Comparison of ENCODE assay signal across 34 cellular contexts in the genomic region with DNA sequence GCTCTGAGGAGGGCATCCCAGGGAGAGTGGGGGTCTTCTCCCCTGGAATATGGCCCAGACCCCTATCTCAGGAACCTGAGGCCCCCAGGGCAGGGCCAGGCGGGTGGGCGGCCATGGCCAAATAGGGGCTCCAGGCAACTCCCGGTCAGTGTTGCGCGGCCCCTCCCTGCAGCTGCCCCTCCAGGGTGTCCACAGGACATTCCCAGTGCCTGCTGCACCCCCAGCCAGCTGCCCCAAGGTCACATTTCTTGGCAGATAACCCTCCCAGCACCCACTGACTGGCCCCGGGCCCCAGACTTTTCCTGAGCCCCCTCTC. TPM values are rescaled to one million over a fixed set of nuclear protein-coding genes. Genes with fewer than 3 reads are reported as not detected.
"Had no signal": no experiment of that assay in that cellular context is flagged by ENCODE, and none has a peak within 500 bp of the region (broad histone marks: within the 10 kb centered on the region; RNA-seq: fewer than 3 reads in every experiment).

No MANE protein-coding gene starts in this region.

- H2AFZ ChIP-seq: PC-9 had no signal

- ATAC-seq: activated CD8-positive, alpha-beta memory T cell treated with anti-CD3 and anti-CD28 coated beads, Interleukin-2, amount 10 ng/mL, durations not matched to agents 7 days and 5 days had no signal

- FAIRE-seq: RCC 7860 had no signal

- H3K36me3 ChIP-seq: brain microvascular endothelial cell had no signal

- H3K27ac ChIP-seq: brain microvascular endothelial cell, PC-9, VCaP had no signal

- H3K4me2 ChIP-seq: PC-9 had no signal

- H3K4me3 ChIP-seq: PC-9 had no signal

- H3K27me3 ChIP-seq: brain microvascular endothelial cell had no signal

- H3K36me3 Mint-ChIP-seq: activated CD8-positive, alpha-beta memory T cell treated with anti-CD3 and anti-CD28 coated beads, Interleukin-2, amount 10 ng/mL, durations not matched to agents 7 days and 5 days; activated naive CD4-positive, alpha-beta T cell treated with anti-CD3 and anti-CD28 coated beads, Interleukin-2, amount 10 ng/mL, durations not matched to agents 7 days and 5 days; activated naive CD8-positive, alpha-beta T cell treated with anti-CD3 and anti-CD28 coated beads for 36 hours had no signal

- H3K27ac Mint-ChIP-seq: activated B cell treated with CpG ODN at 0.5 μM for 24 hours; activated CD4-positive, alpha-beta memory T cell treated with anti-CD3 and anti-CD28 coated beads, Interleukin-2, amount 10 ng/mL, durations not matched to agents 7 days and 5 days; activated CD8-positive, alpha-beta memory T cell treated with anti-CD3 and anti-CD28 coated beads, Interleukin-2, amount 10 ng/mL, durations not matched to agents 7 days and 5 days; activated naive CD4-positive, alpha-beta T cell treated with anti-CD3 and anti-CD28 coated beads, Interleukin-2, amount 10 ng/mL, durations not matched to agents 7 days and 5 days; activated naive CD8-positive, alpha-beta T cell treated with anti-CD3 and anti-CD28 coated beads for 36 hours had no signal

- H3K9me3 Mint-ChIP-seq: activated B cell treated with CpG ODN at 0.5 μM for 24 hours; activated CD4-positive, alpha-beta memory T cell treated with anti-CD3 and anti-CD28 coated beads, Interleukin-2, amount 10 ng/mL, durations not matched to agents 7 days and 5 days; activated naive CD4-positive, alpha-beta T cell treated with anti-CD3 and anti-CD28 coated beads, Interleukin-2, amount 10 ng/mL, durations not matched to agents 7 days and 5 days; activated naive CD8-positive, alpha-beta T cell treated with anti-CD3 and anti-CD28 coated beads for 36 hours had no signal

- DNase-seq: activated B cell treated with CpG ODN at 0.5 μM for 24 hours; activated CD4-positive, alpha-beta memory T cell treated with anti-CD3 and anti-CD28 coated beads, Interleukin-2, amount 10 ng/mL, durations not matched to agents 7 days and 5 days; activated CD4-positive, alpha-beta T cell treated with anti-CD3 and anti-CD28 coated beads for 4 hours; activated CD4-positive, CD25-positive, alpha-beta regulatory T cell treated with anti-CD3 and anti-CD28 coated beads, Interleukin-2, amount 50 U/mL, for 72 hours; activated CD8-positive, alpha-beta memory T cell treated with anti-CD3 and anti-CD28 coated beads for 24 hours; activated CD8-positive, alpha-beta memory T cell treated with anti-CD3 and anti-CD28 coated beads, Interleukin-2, amount 10 ng/mL, durations not matched to agents 7 days and 5 days; activated CD8-positive, alpha-beta memory T cell treated with anti-CD3 and anti-CD28 coated beads, Interleukin-2, amount 50 U/mL, for 48 hours; activated effector memory CD4-positive, alpha-beta T cell treated with Interleukin-2 at 50 U/mL for 16 hours; activated naive CD4-positive, alpha-beta T cell treated with anti-CD3 and anti-CD28 coated beads, Interleukin-2, amount 10 ng/mL, durations not matched to agents 7 days and 5 days; activated naive CD8-positive, alpha-beta T cell treated with anti-CD3 and anti-CD28 coated beads for 36 hours; activated T-cell treated with anti-CD3 and anti-CD28 coated beads, Interleukin-2, amount 50 U/mL, for 48 hours; amniotic stem cell; aorta; brain microvascular endothelial cell; central memory CD4-positive, alpha-beta T cell; KG1; MM.1S; MV-4-11; NCI-H1436 treated with DMSO at 0.1 percent for 48 hours; NCI-H1694 treated with DMSO at 0.1 percent for 48 hours; NCI-H2029; NCI-H2107; NCI-H2227 treated with DMSO at 0.1 percent for 48 hours; NCI-H446; NCI-H526 treated with DMSO at 0.1 percent for 48 hours; NK-92 treated with Interleukin-12 subunit alpha and Interleukin-12 subunit beta, amount 100 ng/mL, for 24 hours; PC-9; Right ventricle myocardium superior; SW 1271; T-helper 1 cell; T-helper 2 cell; T-helper 9 cell had no signal

RNA-seq across cellular contexts. Expression of a gene that starts 53.6 kb away (rescaled TPM):
- total RNA-seq: activated B cell treated with CpG ODN at 0.5 μM for 24 hours had no signal
